ENCODE assay signal across 11 cellular contexts in genomic region chr6:52504778-52505127, GRCh38.
A peak's percentile ranks its signal among the peaks of the same experiment; 100 is the strongest.
DNase-seq lines count a peak whose midpoint lies in the region; ATAC-seq and TF ChIP-seq lines count a peak whose summit lies in the region.
"Had no signal": no experiment of that assay in that cellular context is flagged by ENCODE, and none has a peak within 500 bp of the region (broad histone marks: within the 10 kb centered on the region; RNA-seq: fewer than 3 reads in every experiment).

No MANE protein-coding gene starts in this region.

- DNase-seq in Panc1 (ENCODE audit: low read depth, low spot score) (no peak), prostate gland (ENCODE audit: low spot score) (no peak), CD1c-positive myeloid dendritic cell (ENCODE audit: extremely low spot score) (no peak)
- DNase-seq in activated CD4-positive, alpha-beta T cell treated with anti-CD3 and anti-CD28 coated beads, Interleukin-2, amount 50 U/mL, for 1 hour = no peak
- DNase-seq: activated CD8-positive, alpha-beta memory T cell treated with anti-CD3 and anti-CD28 coated beads, Interleukin-2, amount 50 U/mL, for 48 hours; CD4-positive, alpha-beta T cell; T-helper 1 cell had no signal

- H3K27ac ChIP-seq in ACC112 (ENCODE audit: low read depth, low read length) (peak overlapping the region; percentile 89), Panc1 (ENCODE audit: low read length) (peak overlapping the region; percentile 29; the same call in 1 of the 2 replicates), esophagus (ENCODE audit: low read depth in 2 of 2, low read length in 1 of 2) (peak overlapping the region; percentile 65 to 87), prostate gland (peak overlapping the region; percentile 47 to 57)

- intact Hi-C loops in Panc1 (cut with micrococcal nuclease; ENCODE audit: unreplicated experiment) = no loop called here
- intact Hi-C loops in prostate gland (cut with DNase I) = loop anchor here (5.0 kb wide), 1 partner anchor 82 kb away; the partner anchor contains the start of gene EFHC1

- ATAC-seq in Panc1 (no peak), HG02885 (IDR thresholded peaks at IDR 0.05; ENCODE audit: poor library complexity, unreplicated experiment) (no peak), HG03520 (IDR thresholded peaks at IDR 0.05; ENCODE audit: unreplicated experiment) (no peak)

- H3K9me3 ChIP-seq in Panc1 (ENCODE audit: control insufficient read depth, insufficient read depth, low read depth, low read length) (no peaks in the 10 kb centered on the region), esophagus (ENCODE audit: control insufficient read depth in 2 of 2, insufficient read depth in 1 of 2, low read depth in 1 of 2, low read length in 1 of 2) (no peaks in the 10 kb centered on the region), prostate gland (no peaks in the 10 kb centered on the region)

- in situ Hi-C loops in Panc1 (cut with HindIII; ENCODE audit: low pct_unique_long_range_greater_than_20kb, low sequenced_read_pairs) = no loop called here

- WGBS in esophagus, 2 donors = 53 to 66% methylated on average over 10 of the region's 10 CpGs
- WGBS in prostate gland = 66% methylated on average over 10 of the region's 10 CpGs

- H3K36me3 ChIP-seq in ACC112 (ENCODE audit: insufficient read depth, low read length) = peaks cover 78% of the 10 kb centered on the region
- H3K36me3 ChIP-seq in Panc1 (ENCODE audit: control insufficient read depth, insufficient read depth, low read length) = peaks cover 7% of the 10 kb centered on the region
- peaks cover 4 to 14% of the 10 kb centered on the region in 2 donors for H3K36me3 ChIP-seq in esophagus (ENCODE audit: control insufficient read depth in 2 of 2, insufficient read depth in 2 of 2, low read length in 1 of 2)
- H3K36me3 ChIP-seq in prostate gland = peaks cover 0 to 3% of the 10 kb centered on the region in 2 donors

- peaks cover 32% of the 10 kb centered on the region for H3K79me2 ChIP-seq in ACC112 (ENCODE audit: control insufficient read depth, insufficient read depth, low read length, unreplicated experiment)

- TF ChIP-seq POLR2A in prostate gland (IDR thresholded peaks at IDR 0.05) = no peak

- H3K4me3 ChIP-seq in ACC112 (ENCODE audit: low read depth, low read length) (no peak overlapping the region), Panc1 (ENCODE audit: low read depth in 2 of 2, low read length in 2 of 2) (no peak overlapping the region), esophagus (ENCODE audit: low read depth in 1 of 2, low read length in 2 of 2) (no peak overlapping the region), prostate gland (no peak overlapping the region)

- CTCF ChIA-PET in Panc1 (lab: Charles Lee) = no interaction called here

- H2AFZ ChIP-seq in ACC112 (ENCODE audit: low read length, unreplicated experiment) = no peak overlapping the region

- POLR2A ChIA-PET in Panc1 (lab: Charles Lee) = no interaction called here

- no peak for TF ChIP-seq CTCF in Panc1 (IDR thresholded peaks at IDR 0.05)
- no peak for TF ChIP-seq CTCF in prostate gland (IDR thresholded peaks at IDR 0.05)

- no peaks in the 10 kb centered on the region for H3K27me3 ChIP-seq in ACC112 (ENCODE audit: insufficient read depth, low read length)
- no peaks in the 10 kb centered on the region for H3K27me3 ChIP-seq in Panc1 (ENCODE audit: control insufficient read depth, insufficient read depth, low read length)
- H3K27me3 ChIP-seq in esophagus (ENCODE audit: control insufficient read depth in 1 of 2, insufficient read depth in 2 of 2, low read length in 2 of 2) = peaks cover 0 to 3% of the 10 kb centered on the region in 2 donors
- H3K27me3 ChIP-seq in prostate gland (replicated peaks; ENCODE audit: insufficient read depth) = no peaks in the 10 kb centered on the region

- H3K4me1 ChIP-seq in ACC112 (ENCODE audit: control insufficient read depth, insufficient read depth, low read length, unreplicated experiment) = peaks cover 71% of the 10 kb centered on the region
- peaks cover 17% of the 10 kb centered on the region for H3K4me1 ChIP-seq in Panc1 (ENCODE audit: control insufficient read depth, insufficient read depth, low read length)
- H3K4me1 ChIP-seq in esophagus (ENCODE audit: control insufficient read depth in 2 of 2, insufficient read depth in 2 of 2, low read length in 1 of 2) = peaks cover 3 to 21% of the 10 kb centered on the region in 2 donors
- no peaks in the 10 kb centered on the region for H3K4me1 ChIP-seq in prostate gland (replicated peaks)

- no TSS peak for BruUV-seq in Panc1 (replicated peaks; lab: Mats Ljungman, UMichigan)

Comparison
In these comparisons a context has a peak if more than half of its experiments do, and no peak if none do; other contexts are left out.
1. H3K27ac ChIP-seq: peak in every context shown above with its lines; median percentile 89 in ACC112; 76 in esophagus; 52 in prostate gland; 29 in Panc1.